In genomic region chr9:101449071-101449721, GRCh38 we compare ENCODE assay signal across 9 cellular contexts. TPM values are rescaled to one million over a fixed set of nuclear protein-coding genes. Genes with fewer than 3 reads are reported as not detected.
A peak's percentile ranks its signal among the peaks of the same experiment; 100 is the strongest.
DNase-seq lines count a peak whose midpoint lies in the region; ATAC-seq and TF ChIP-seq lines count a peak whose summit lies in the region.
"Had no signal": no experiment of that assay in that cellular context is flagged by ENCODE, and none has a peak within 500 bp of the region (broad histone marks: within the 10 kb centered on the region; RNA-seq: fewer than 3 reads in every experiment).

No MANE protein-coding gene starts in this region.

- no peaks in the 10 kb centered on the region for H3F3A ChIP-seq in PC-3 (ENCODE audit: low read length, unreplicated experiment)

- peak overlapping the region; percentile 73 for H3K4me3 ChIP-seq in PC-3 (ENCODE audit: low read length)
- H3K4me3 ChIP-seq in fibroblast of pulmonary artery (replicated peaks; ENCODE audit: low read depth, low read length): peak overlapping the region; percentile 61
- H3K4me3 ChIP-seq in naive thymus-derived CD4-positive, alpha-beta T cell (ENCODE audit: low read length): peak overlapping the region; percentile 40

- peaks cover 0 to 26% (median 9%) of the 10 kb centered on the region in 11 donors for H3K9me3 Mint-ChIP-seq in naive thymus-derived CD4-positive, alpha-beta T cell
- peaks cover 8 to 12% of the 10 kb centered on the region in 2 donors for H3K9me3 Mint-ChIP-seq in stimulated activated naive CD8-positive, alpha-beta T cell treated with anti-CD3 and anti-CD28 coated beads, Interleukin-15, amount 100 ng/mL, for 72 hours

- H2AFZ ChIP-seq in PC-3 (ENCODE audit: low read length): peak overlapping the region; percentile 90

- peak overlapping the region; percentile 41 to 79 (median 68) for H3K4me3 Mint-ChIP-seq in naive thymus-derived CD4-positive, alpha-beta T cell
- peak overlapping the region; percentile 76 to 84 for H3K4me3 Mint-ChIP-seq in stimulated activated naive CD8-positive, alpha-beta T cell treated with anti-CD3 and anti-CD28 coated beads, Interleukin-15, amount 100 ng/mL, for 72 hours

- H3K4me1 Mint-ChIP-seq in naive thymus-derived CD4-positive, alpha-beta T cell: peaks cover 5 to 11% (median 7%) of the 10 kb centered on the region in 7 donors
- H3K4me1 Mint-ChIP-seq in stimulated activated naive CD8-positive, alpha-beta T cell treated with anti-CD3 and anti-CD28 coated beads, Interleukin-15, amount 100 ng/mL, for 72 hours: peaks cover 14% of the 10 kb centered on the region

- H3K27me3 ChIP-seq in PC-3 (ENCODE audit: low read length): no peaks in the 10 kb centered on the region
- H3K27me3 ChIP-seq in naive thymus-derived CD4-positive, alpha-beta T cell (ENCODE audit: control insufficient read depth in 2 of 2, insufficient read depth in 2 of 2, low read length in 2 of 2): peaks cover 0 to 6% of the 10 kb centered on the region in 2 donors

- peak; percentile 19 for DNase-seq in DMS79 (lab: John Stamatoyannopoulos, UW)
- peak; percentile 47 for DNase-seq in HuH-7.5 (ENCODE audit: low spot score)
- peak; percentile 66 for DNase-seq in PC-3
- DNase-seq in activated effector memory CD4-positive, alpha-beta T cell treated with Interleukin-2 at 50 U/mL for 16 hours: peak; percentile 10
- DNase-seq in fibroblast of pulmonary artery (ENCODE audit: low read depth): peak; percentile 59
- peak; percentile 1 to 44 (median 30) for DNase-seq in naive thymus-derived CD4-positive, alpha-beta T cell
- peak; percentile 63 to 64 for DNase-seq in stimulated activated naive CD8-positive, alpha-beta T cell treated with anti-CD3 and anti-CD28 coated beads, Interleukin-15, amount 100 ng/mL, for 72 hours

- intact Hi-C loops in PC-3 (cut with micrococcal nuclease): loop anchor here (1.0 kb wide), 1 partner anchor 81 kb away; no protein-coding TSS in a partner anchor
- intact Hi-C loops in naive thymus-derived CD4-positive, alpha-beta T cell (cut with micrococcal nuclease): loop anchor here in 1 of 2 donors (2.0 kb wide), 2 partner anchors 82 to 122 kb away; no protein-coding TSS in a partner anchor

- no peaks in the 10 kb centered on the region for H3K79me2 ChIP-seq in PC-3 (ENCODE audit: low read length)

- no peak overlapping the region for H3K27ac ChIP-seq in PC-3 (ENCODE audit: low read length)
- no peak overlapping the region for H3K27ac ChIP-seq in naive thymus-derived CD4-positive, alpha-beta T cell (ENCODE audit: low read depth, low read length)
- H3K27ac ChIP-seq: epithelial cell of prostate had no signal

- H4K20me1 ChIP-seq in PC-3 (ENCODE audit: low read length): no peaks in the 10 kb centered on the region

- no peak overlapping the region for H3K9ac ChIP-seq in PC-3 (ENCODE audit: low read length)

- no peaks in the 10 kb centered on the region for H3K36me3 ChIP-seq in PC-3 (ENCODE audit: low read depth, low read length)
- no peaks in the 10 kb centered on the region for H3K36me3 ChIP-seq in naive thymus-derived CD4-positive, alpha-beta T cell (ENCODE audit: control insufficient read depth in 2 of 3, insufficient read depth in 3 of 3, low read length in 3 of 3)

- H3K9me3 ChIP-seq in PC-3 (ENCODE audit: low read length): no peaks in the 10 kb centered on the region
- no peaks in the 10 kb centered on the region for H3K9me3 ChIP-seq in naive thymus-derived CD4-positive, alpha-beta T cell (ENCODE audit: control insufficient read depth in 2 of 3, low read length in 3 of 3)

- H3K27me3 Mint-ChIP-seq in naive thymus-derived CD4-positive, alpha-beta T cell: peaks cover 60 to 76% (median 71%) of the 10 kb centered on the region in 5 donors
- H3K27me3 Mint-ChIP-seq in stimulated activated naive CD8-positive, alpha-beta T cell treated with anti-CD3 and anti-CD28 coated beads, Interleukin-15, amount 100 ng/mL, for 72 hours: peaks cover 58% of the 10 kb centered on the region

- ATAC-seq in GM21619 (IDR thresholded peaks at IDR 0.05; ENCODE audit: unreplicated experiment) (peak; percentile 95), PC-3 (peak; percentile 97)
- ATAC-seq in naive thymus-derived CD4-positive, alpha-beta T cell: peak; percentile 84
- peak; percentile 97 for ATAC-seq in stimulated activated naive CD8-positive, alpha-beta T cell treated with anti-CD3 and anti-CD28 coated beads, Interleukin-15, amount 100 ng/mL, for 72 hours

- H3K9me2 ChIP-seq in PC-3 (replicated peaks; ENCODE audit: low read length): no peaks in the 10 kb centered on the region

- CTCF ChIA-PET in PC-3 (lab: Charles Lee): interaction anchor here (0.5 to 1.8 kb wide), 5 partner anchors 10 to 118 kb away, joined by 3 to 11 read pairs (median 4); partner anchors contain the start of genes MRPL50, RNF20 and ZNF189
- CTCF ChIA-PET in naive thymus-derived CD4-positive, alpha-beta T cell (lab: Charles Lee): interaction anchor here (0.6 to 1.3 kb wide), 3 partner anchors 10 to 80 kb away, joined by 3 to 8 read pairs (median 4); no protein-coding TSS in a partner anchor

- no peak overlapping the region for H3K27ac Mint-ChIP-seq in naive thymus-derived CD4-positive, alpha-beta T cell
- no peak overlapping the region for H3K27ac Mint-ChIP-seq in stimulated activated naive CD8-positive, alpha-beta T cell treated with anti-CD3 and anti-CD28 coated beads, Interleukin-15, amount 100 ng/mL, for 72 hours

- POLR2A ChIA-PET in PC-3 (lab: Charles Lee; ENCODE audit: unreplicated experiment): interaction anchor here (0.6 kb wide), 1 partner anchor 126 kb away, joined by 5 read pairs; no protein-coding TSS in a partner anchor
- POLR2A ChIA-PET in naive thymus-derived CD4-positive, alpha-beta T cell (lab: Charles Lee): no interaction called here

- H3K4me2 ChIP-seq in PC-3 (ENCODE audit: low read length): peak overlapping the region; percentile 86

- BruUV-seq in PC-3 (replicated peaks; lab: Mats Ljungman, UMichigan): no TSS peak

- no peaks in the 10 kb centered on the region for H3K4me1 ChIP-seq in PC-3 (ENCODE audit: insufficient read depth, low read length)
- H3K4me1 ChIP-seq in naive thymus-derived CD4-positive, alpha-beta T cell (ENCODE audit: control insufficient read depth in 2 of 2, insufficient read depth in 2 of 2, low read length in 2 of 2): peaks cover 0 to 6% of the 10 kb centered on the region in 2 donors

- H3K36me3 Mint-ChIP-seq in naive thymus-derived CD4-positive, alpha-beta T cell: peaks cover 0 to 3% (median 0%) of the 10 kb centered on the region in 5 donors

- peak; percentile 64 for TF ChIP-seq CTCF in PC-3 (conservative IDR thresholded peaks at IDR 0.05; ENCODE audit: low read depth, low read length)
- peak; percentile 41 for TF ChIP-seq CTCF in fibroblast of pulmonary artery (IDR thresholded peaks at IDR 0.05; ENCODE audit: low read length, missing control alignments)

RNA-seq across cellular contexts. Expression of gene ALDOB, which starts 13.6 kb away (rescaled TPM):
- not detected in 2 replicates for total RNA-seq in PC-3 (2014; rRNA removed)
- not detected for total RNA-seq in naive thymus-derived CD4-positive, alpha-beta T cell
- not detected for polyA plus RNA-seq in naive thymus-derived CD4-positive, alpha-beta T cell

RNA-seq across cellular contexts. Expression of gene ZNF189, which starts 50.5 kb away (rescaled TPM):
- 4.5 and 4.8 TPM in 2 replicates for total RNA-seq in PC-3 (2014; rRNA removed)
- total RNA-seq in naive thymus-derived CD4-positive, alpha-beta T cell: 10 to 100 TPM in 3 of 5 experiments, 1 to 10 TPM in 2; 8.5 to 25.0 (median 14.5) TPM
- polyA plus RNA-seq in naive thymus-derived CD4-positive, alpha-beta T cell: 1 to 10 TPM; 3.1 to 3.5 TPM

RNA-seq across cellular contexts. Expression of gene MRPL50, which starts 50.8 kb away (rescaled TPM):
- 8.2 and 10.2 TPM in 2 replicates for total RNA-seq in PC-3 (2014; rRNA removed)
- total RNA-seq in naive thymus-derived CD4-positive, alpha-beta T cell: 10 to 100 TPM in 3 of 5 experiments, 1 to 10 TPM in 2; 6.5 to 23.8 (median 11.5) TPM
- polyA plus RNA-seq in naive thymus-derived CD4-positive, alpha-beta T cell: 10 to 100 TPM; 14.9 to 20.3 TPM

Comparison
In these comparisons a context has a peak if more than half of its experiments do, and no peak if none do; other contexts are left out.
1. DNase-seq: peak in every context shown above with its lines; median percentile 66 in PC-3; 64 in stimulated activated naive CD8-positive, alpha-beta T cell treated with anti-CD3 and anti-CD28 coated beads, Interleukin-15, amount 100 ng/mL, for 72 hours; 59 in fibroblast of pulmonary artery; 47 in HuH-7.5; 30 in naive thymus-derived CD4-positive, alpha-beta T cell; 19 in DMS79; 10 in activated effector memory CD4-positive, alpha-beta T cell treated with Interleukin-2 at 50 U/mL for 16 hours.